26 cellular contexts compared by ENCODE assay signal in the genomic region with DNA sequence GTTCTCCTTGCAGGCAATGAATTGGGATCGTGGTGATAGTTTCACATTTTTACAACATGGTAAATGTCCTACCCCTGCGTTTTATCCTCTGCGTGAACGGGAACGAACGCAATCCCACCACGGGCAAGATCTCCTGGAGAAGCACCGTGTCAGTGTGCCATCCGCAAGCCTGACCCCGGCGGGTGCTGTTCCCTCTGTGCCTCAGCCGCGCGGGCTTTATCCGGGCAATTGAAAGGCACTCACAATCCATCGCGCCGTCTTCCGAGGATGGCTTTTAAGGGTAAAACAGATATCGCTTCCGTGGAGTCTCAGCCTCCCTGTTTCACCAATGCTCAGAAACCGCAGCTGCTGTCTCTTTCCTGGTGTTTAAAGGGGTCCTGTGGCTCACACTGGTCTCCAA.
DNase-seq lines count a peak whose midpoint lies in the region; FAIRE-seq and TF ChIP-seq lines count a peak whose summit lies in the region.
"Had no signal": no experiment of that assay in that cellular context is flagged by ENCODE, and none has a peak within 500 bp of the region (broad histone marks: within the 10 kb centered on the region; RNA-seq: fewer than 3 reads in every experiment).

No MANE protein-coding gene starts in this region.

- H2BK5ac ChIP-seq in neuronal stem cell (ENCODE audit: low read length), result peak overlapping the region; percentile 49

- TF ChIP-seq CTCF in chondrocyte (IDR thresholded peaks at IDR 0.05) (no peak), kidney (IDR thresholded peaks at IDR 0.05; ENCODE audit: borderline replicate concordance, extremely low read depth, insufficient read depth) (no peak), esophagus squamous epithelium (IDR thresholded peaks at IDR 0.05) (no peak)

- H3K4me2 ChIP-seq in neuronal stem cell (ENCODE audit: insufficient read depth, low read length, poor library complexity, severe bottlenecking), result no peak overlapping the region

- H4K91ac ChIP-seq in neuronal stem cell (ENCODE audit: low read depth, low read length, poor library complexity), result no peak overlapping the region

- H3K27me3 ChIP-seq in neuronal stem cell (ENCODE audit: control insufficient read depth in 3 of 3, insufficient read depth in 3 of 3, low read depth in 1 of 3, low read length in 3 of 3) (peaks cover 0 to 10% (median 0%) of the 10 kb centered on the region in 3 experiments), esophagus squamous epithelium (peaks cover 0 to 11% (median 0%) of the 10 kb centered on the region in 4 donors)
- H3K27me3 ChIP-seq: BE2C had no signal

- no CpG with 5 or more reads among the region's 22 CpGs for WGBS in neuronal stem cell (ENCODE audit: extremely low coverage in 2 of 2, insufficient read length in 2 of 2, insufficient replicate concordance in 1 of 2), 2 donors
- 87 to 92% methylated on average over 20 to 22 of the region's 22 CpGs for WGBS in esophagus squamous epithelium, 2 donors

- TF ChIP-seq POLR2A in esophagus squamous epithelium (IDR thresholded peaks at IDR 0.05), result no peak

- no peak overlapping the region for H3K18ac ChIP-seq in neuronal stem cell (ENCODE audit: low read length)

- no peaks in the 10 kb centered on the region for H3K79me1 ChIP-seq in neuronal stem cell (ENCODE audit: low read depth, low read length)

- H3K9me3 ChIP-seq in kidney (ENCODE audit: control insufficient read depth in 1 of 2, low read length in 2 of 2) (no peaks in the 10 kb centered on the region), neuronal stem cell (replicated peaks in 1 of 2; ENCODE audit: control insufficient read depth in 2 of 2, insufficient read depth in 1 of 2, low read depth in 1 of 2, low read length in 2 of 2) (peaks cover 0 to 2% of the 10 kb centered on the region in 2 donors), esophagus squamous epithelium (no peaks in the 10 kb centered on the region)
- H3K9me3 ChIP-seq: BE2C, BLaER1 had no signal

- peaks cover 2% of the 10 kb centered on the region for H3K36me3 Mint-ChIP-seq in chondrocyte (ENCODE audit: low read depth)
- H3K36me3 Mint-ChIP-seq: CD14-positive monocyte; CD4-positive, alpha-beta memory T cell; CD4-positive, CD25-positive, alpha-beta regulatory T cell; CD8-positive, alpha-beta memory T cell had no signal

- no peak overlapping the region for H3K14ac ChIP-seq in neuronal stem cell (ENCODE audit: low read length)

- no peak overlapping the region for H4K8ac ChIP-seq in neuronal stem cell (ENCODE audit: low read depth, low read length)

- H3K27ac Mint-ChIP-seq in chondrocyte (ENCODE audit: unreplicated experiment), result no peak overlapping the region
- H3K27ac Mint-ChIP-seq: CD14-positive monocyte; CD4-positive, alpha-beta memory T cell; CD4-positive, CD25-positive, alpha-beta regulatory T cell; CD8-positive, alpha-beta memory T cell had no signal

- no peak overlapping the region for H3K4me3 ChIP-seq in kidney (ENCODE audit: low read length in 2 of 2)
- no peak overlapping the region for H3K4me3 ChIP-seq in neuronal stem cell (ENCODE audit: low read length in 2 of 2)
- no peak overlapping the region for H3K4me3 ChIP-seq in esophagus squamous epithelium
- H3K4me3 ChIP-seq: BLaER1, GM12878 had no signal

- H3K27ac ChIP-seq in kidney (ENCODE audit: low read depth in 2 of 2, low read length in 2 of 2), result no peak overlapping the region
- H3K27ac ChIP-seq in neuronal stem cell (replicated peaks; ENCODE audit: low read length), result no peak overlapping the region
- no peak overlapping the region for H3K27ac ChIP-seq in esophagus squamous epithelium
- H3K27ac ChIP-seq: BLaER1 had no signal

- H3K4ac ChIP-seq in neuronal stem cell (ENCODE audit: low read length), result no peak overlapping the region

- H2BK12ac ChIP-seq in neuronal stem cell (ENCODE audit: low read length), result no peak overlapping the region

- no peak overlapping the region for H2BK15ac ChIP-seq in neuronal stem cell (ENCODE audit: low read length)

- H3K4me1 Mint-ChIP-seq in chondrocyte (ENCODE audit: low read depth), result peaks cover 1% of the 10 kb centered on the region
- H3K4me1 Mint-ChIP-seq: CD14-positive monocyte; CD4-positive, alpha-beta memory T cell; CD4-positive, CD25-positive, alpha-beta regulatory T cell; CD8-positive, alpha-beta memory T cell had no signal

- H2AK5ac ChIP-seq in neuronal stem cell (ENCODE audit: low read depth, low read length), result no peak overlapping the region

- H3K4me1 ChIP-seq in kidney (ENCODE audit: control insufficient read depth in 1 of 2, insufficient read depth in 1 of 2, low read depth in 1 of 2, low read length in 2 of 2) (no peaks in the 10 kb centered on the region), neuronal stem cell (ENCODE audit: control insufficient read depth in 2 of 2, insufficient read depth in 1 of 2, low read depth in 1 of 2, low read length in 2 of 2) (no peaks in the 10 kb centered on the region), esophagus squamous epithelium (no peaks in the 10 kb centered on the region)
- H3K4me1 ChIP-seq: BE2C had no signal

- no peak overlapping the region for H2AFZ ChIP-seq in neuronal stem cell (ENCODE audit: low read length)

- peak overlapping the region; percentile 67 for H3K23ac ChIP-seq in neuronal stem cell (ENCODE audit: low read depth, low read length, poor library complexity)

- no peak overlapping the region for H3K4me3 Mint-ChIP-seq in chondrocyte (ENCODE audit: unreplicated experiment)
- H3K4me3 Mint-ChIP-seq: CD14-positive monocyte; CD4-positive, alpha-beta memory T cell; CD4-positive, CD25-positive, alpha-beta regulatory T cell; CD8-positive, alpha-beta memory T cell had no signal

- H2BK120ac ChIP-seq in neuronal stem cell (ENCODE audit: low read depth, low read length), result no peak overlapping the region

- H3K9ac ChIP-seq in kidney (ENCODE audit: low read length in 2 of 2) (no peak overlapping the region), neuronal stem cell (ENCODE audit: low read depth, low read length, poor library complexity) (peak overlapping the region; percentile 34)
- H3K9ac ChIP-seq: BLaER1 had no signal

- intact Hi-C loops in kidney (cut with DNase I) (no loop called here), esophagus squamous epithelium (cut with DNase I) (no loop called here)

- no peak for FAIRE-seq in kidney (lab: Jason Lieb, UNC)
- FAIRE-seq: A204.1, GM12878, GM12892, GM18507 had no signal

- peak; percentile 84 for DNase-seq in chondrocyte (ENCODE audit: low spot score)
- DNase-seq in kidney, result peak; percentile 45
- no peak for DNase-seq in neuronal stem cell (ENCODE audit: low spot score)
- no peak for DNase-seq in activated naive CD4-positive, alpha-beta T cell (lab: John Stamatoyannopoulos, UW)
- DNase-seq in esophagus squamous epithelium (lab: John Stamatoyannopoulos, UW), result no peak
- DNase-seq: 8988T; ACHN; BE2C; C1 segment of cervical spinal cord; CD4-positive, alpha-beta memory T cell; CD4-positive, CD25-positive, alpha-beta regulatory T cell; COR-L47; DMS 273 treated with DMSO at 0.1 percent for 48 hours; DMS153; DMS53; DMS79; DND-41; EL; GDM1 had no signal

- peaks cover 2% of the 10 kb centered on the region for H3K27me3 Mint-ChIP-seq in chondrocyte (ENCODE audit: low read depth)
- H3K27me3 Mint-ChIP-seq: CD4-positive, alpha-beta memory T cell; CD4-positive, CD25-positive, alpha-beta regulatory T cell; CD8-positive, alpha-beta memory T cell had no signal

- H3K36me3 ChIP-seq in kidney (ENCODE audit: control insufficient read depth in 1 of 2, insufficient read depth in 2 of 2, low read length in 2 of 2) (no peaks in the 10 kb centered on the region), neuronal stem cell (replicated peaks in 1 of 2; ENCODE audit: control insufficient read depth in 2 of 2, insufficient read depth in 2 of 2, low read length in 2 of 2) (no peaks in the 10 kb centered on the region), esophagus squamous epithelium (no peaks in the 10 kb centered on the region)
- H3K36me3 ChIP-seq: BE2C, BLaER1 had no signal

- no peaks in the 10 kb centered on the region for H3K9me3 Mint-ChIP-seq in chondrocyte (ENCODE audit: low read depth)
- H3K9me3 Mint-ChIP-seq: CD8-positive, alpha-beta memory T cell had no signal

Comparison
In these comparisons a context has a peak if more than half of its experiments do, and no peak if none do; other contexts are left out.
1. DNase-seq: peak in chondrocyte (single experiment) and kidney (single experiment); none in neuronal stem cell (single experiment), activated naive CD4-positive, alpha-beta T cell (0 of 4) and esophagus squamous epithelium (single experiment).